6 cellular contexts compared by ENCODE assay signal in genomic region chr4:81217794-81218193, GRCh38.
"Had no signal": no experiment of that assay in that cellular context is flagged by ENCODE, and none has a peak within 500 bp of the region (broad histone marks: within the 10 kb centered on the region; RNA-seq: fewer than 3 reads in every experiment).

No MANE protein-coding gene starts in this region.

- ATAC-seq: GM23338, HepG2 had no signal

- H3K4me3 ChIP-seq: GM23338 had no signal

- DNase-seq: H9, HCEC 1CT had no signal

- H3K4me2 ChIP-seq: GM23338 had no signal

- FAIRE-seq: H1, H54, HepG2 had no signal
